17 cellular contexts compared by ENCODE assay signal in the genomic region with DNA sequence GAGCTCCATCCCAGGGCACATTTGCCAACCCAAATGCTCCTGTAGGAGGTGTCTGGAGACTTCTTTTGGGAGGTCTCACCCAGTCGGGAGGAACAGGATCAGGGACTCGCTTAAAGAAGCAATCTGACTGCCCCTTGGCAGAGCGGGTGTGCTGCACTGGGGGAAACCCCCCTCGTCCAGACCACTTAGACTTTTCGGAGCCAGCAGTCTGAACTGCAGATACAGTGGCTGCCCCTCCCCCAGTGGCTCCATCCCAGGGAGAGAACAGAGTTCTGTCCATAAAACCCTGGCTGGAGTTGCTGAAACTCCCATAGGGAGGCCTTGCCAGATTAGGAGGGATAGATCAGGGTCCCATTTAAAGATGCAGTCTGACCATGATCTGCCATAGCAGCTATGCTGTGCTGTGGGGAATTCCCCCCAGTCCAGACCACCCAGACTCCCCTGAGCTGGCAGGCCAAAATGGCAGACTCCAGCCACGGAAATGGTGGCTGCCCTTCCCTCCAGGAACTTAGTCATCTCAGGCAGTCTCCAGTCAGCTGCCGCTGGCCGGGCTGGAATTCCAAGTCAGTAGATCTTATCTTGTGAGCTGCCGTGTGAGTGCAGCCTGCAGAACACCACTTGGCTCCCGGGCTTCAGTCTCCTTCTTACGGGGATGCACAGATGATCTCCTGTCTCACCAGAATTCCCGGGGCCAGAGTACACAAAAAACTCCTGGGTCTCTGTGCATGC.
DNase-seq lines count a peak whose midpoint lies in the region; ATAC-seq and TF ChIP-seq lines count a peak whose summit lies in the region.
"Had no signal": no experiment of that assay in that cellular context is flagged by ENCODE, and none has a peak within 500 bp of the region (broad histone marks: within the 10 kb centered on the region; RNA-seq: fewer than 3 reads in every experiment).

No MANE protein-coding gene starts in this region.

- in situ Hi-C loops in Caki2 (cut with HindIII; ENCODE audit: low pct_unique_long_range_greater_than_20kb, low sequenced_read_pairs), result no loop called here

- H2AFZ ChIP-seq in GM23338, result no peak overlapping the region; the same call in 1 of the 2 replicates

- H3K4me1 Mint-ChIP-seq in nephron progenitor cell, result peaks cover 6% of the 10 kb centered on the region
- no peaks in the 10 kb centered on the region for H3K4me1 Mint-ChIP-seq in GM23338
- H3K4me1 Mint-ChIP-seq: stimulated activated naive B cell treated with anti-CD40 and anti-IgM and Interleukin-4, amounts not matched to agents 10 μg/mL and 1 μg/mL and 100 μg/mL, for 72 hours had no signal

- H3K27ac Mint-ChIP-seq in nephron progenitor cell (peak overlapping the region; percentile 71), GM23338 (no peak overlapping the region)
- H3K27ac Mint-ChIP-seq: activated naive CD4-positive, alpha-beta T cell treated with anti-CD3 and anti-CD28 coated beads, Interleukin-2, amount 50 U/mL, for 72 hours; CD8-positive, alpha-beta T cell; stimulated activated naive B cell treated with anti-CD40 and anti-IgM and Interleukin-4, amounts not matched to agents 10 μg/mL and 1 μg/mL and 100 μg/mL, for 72 hours had no signal

- H3K27me3 ChIP-seq in GM23338 (ENCODE audit: insufficient read depth), result no peaks in the 10 kb centered on the region

- H4K20me1 ChIP-seq in GM23338 (replicated peaks; ENCODE audit: insufficient read depth), result no peaks in the 10 kb centered on the region

- peaks cover 3% of the 10 kb centered on the region; the same call in 1 of the 2 replicates for H3K9me2 ChIP-seq in GM23338 (ENCODE audit: insufficient read depth)

- no peaks in the 10 kb centered on the region for H3K4me1 ChIP-seq in GM23338 (ENCODE audit: insufficient read depth)

- no peak overlapping the region for H3K4me2 ChIP-seq in GM23338

- H3K4me3 ChIP-seq in GM23338, result no peak overlapping the region

- H3K79me2 ChIP-seq in GM23338 (replicated peaks; ENCODE audit: insufficient read depth), result no peaks in the 10 kb centered on the region

- H3F3A ChIP-seq in GM23338 (replicated peaks; ENCODE audit: low read depth), result no peaks in the 10 kb centered on the region

- H3K4me3 Mint-ChIP-seq in nephron progenitor cell, result no peak overlapping the region
- H3K4me3 Mint-ChIP-seq in GM23338, result no peak overlapping the region
- H3K4me3 Mint-ChIP-seq: CD8-positive, alpha-beta T cell; stimulated activated naive B cell treated with anti-CD40 and anti-IgM and Interleukin-4, amounts not matched to agents 10 μg/mL and 1 μg/mL and 100 μg/mL, for 72 hours had no signal

- H3K27me3 Mint-ChIP-seq in nephron progenitor cell (ENCODE audit: low read depth, poor library complexity), result peaks cover 11% of the 10 kb centered on the region
- peaks cover 2% of the 10 kb centered on the region for H3K27me3 Mint-ChIP-seq in GM23338 (ENCODE audit: insufficient read depth, low read depth, poor library complexity)
- H3K27me3 Mint-ChIP-seq: stimulated activated naive B cell treated with anti-CD40 and anti-IgM and Interleukin-4, amounts not matched to agents 10 μg/mL and 1 μg/mL and 100 μg/mL, for 72 hours had no signal

- H3K27ac ChIP-seq in GM23338 (ENCODE audit: low read depth), result no peak overlapping the region
- H3K27ac ChIP-seq: WERI-Rb-1 had no signal

- 0 out of 2 replicates have a peak, but pooled peaks cover 6% of the 10 kb centered on the region for H3K36me3 ChIP-seq in GM23338 (ENCODE audit: insufficient read depth)
- H3K36me3 ChIP-seq: WERI-Rb-1 had no signal

- H3K9me3 Mint-ChIP-seq in nephron progenitor cell, result peaks cover 42% of the 10 kb centered on the region
- H3K9me3 Mint-ChIP-seq in GM23338, result peaks cover 40% of the 10 kb centered on the region

- peak; percentile 53 for DNase-seq in Caki2 (ENCODE audit: low read depth)
- peak; percentile 52 for DNase-seq in LHCN-M2 (ENCODE audit: low read depth)
- peak; percentile 88 for DNase-seq in dermis blood vessel endothelial cell
- DNase-seq in nephron progenitor cell, result peak; percentile 7
- DNase-seq in GM23338 (ENCODE audit: low spot score), result no peak
- DNase-seq in NCI-H510A treated with DMSO at 0.1 percent for 48 hours (lab: John Stamatoyannopoulos, UW), result no peak
- no peak for DNase-seq in occipital lobe (lab: John Stamatoyannopoulos, UW)
- DNase-seq: CD8-positive, alpha-beta T cell; erythroblast; NCI-H146; NCI-H748 treated with DMSO at 0.1 percent for 48 hours; SHP77; stimulated activated CD4-positive, alpha-beta T cell treated with anti-CD3 and anti-CD28 coated beads, Interleukin-4, amount 100 ng/mL, for 1 hour; stimulated activated naive B cell treated with anti-CD40 and anti-IgM and Interleukin-4, amounts not matched to agents 10 μg/mL and 1 μg/mL and 100 μg/mL, for 72 hours; WERI-Rb-1 had no signal

- no peak for ATAC-seq in GM23338
- no peak for ATAC-seq in HG03565 (IDR thresholded peaks at IDR 0.05; ENCODE audit: unreplicated experiment)
- ATAC-seq: activated naive CD4-positive, alpha-beta T cell treated with anti-CD3 and anti-CD28 coated beads, Interleukin-2, amount 50 U/mL, for 72 hours; CD8-positive, alpha-beta T cell; stimulated activated naive B cell treated with anti-CD40 and anti-IgM and Interleukin-4, amounts not matched to agents 10 μg/mL and 1 μg/mL and 100 μg/mL, for 72 hours had no signal

- H3K36me3 Mint-ChIP-seq in nephron progenitor cell (ENCODE audit: low read depth) (peaks cover 7% of the 10 kb centered on the region), GM23338 (ENCODE audit: low read depth) (peaks cover 9% of the 10 kb centered on the region)
- H3K36me3 Mint-ChIP-seq: CD8-positive, alpha-beta T cell had no signal

- TF ChIP-seq CTCF in nephron progenitor cell (IDR thresholded peaks at IDR 0.05) (no peak), GM23338 (conservative IDR thresholded peaks at IDR 0.05; ENCODE audit: low read depth in 2 of 2) (no peak)

TF ChIP-seq in GM23338, 12 proteins besides CTCF, POLR2A, EP300 and RAD21 (continues in another document):
- TF ChIP-seq POLR2AphosphoS5 (IDR thresholded peaks at IDR 0.05; ENCODE audit: low read depth), result no peak
- no peak for TF ChIP-seq NANOG (IDR thresholded peaks at IDR 0.05; ENCODE audit: borderline replicate concordance)
- no peak for TF ChIP-seq CREB1 (CRISPR knock-in tag; IDR thresholded peaks at IDR 0.05; ENCODE audit: low read depth)
- TF ChIP-seq, protein P1, sequence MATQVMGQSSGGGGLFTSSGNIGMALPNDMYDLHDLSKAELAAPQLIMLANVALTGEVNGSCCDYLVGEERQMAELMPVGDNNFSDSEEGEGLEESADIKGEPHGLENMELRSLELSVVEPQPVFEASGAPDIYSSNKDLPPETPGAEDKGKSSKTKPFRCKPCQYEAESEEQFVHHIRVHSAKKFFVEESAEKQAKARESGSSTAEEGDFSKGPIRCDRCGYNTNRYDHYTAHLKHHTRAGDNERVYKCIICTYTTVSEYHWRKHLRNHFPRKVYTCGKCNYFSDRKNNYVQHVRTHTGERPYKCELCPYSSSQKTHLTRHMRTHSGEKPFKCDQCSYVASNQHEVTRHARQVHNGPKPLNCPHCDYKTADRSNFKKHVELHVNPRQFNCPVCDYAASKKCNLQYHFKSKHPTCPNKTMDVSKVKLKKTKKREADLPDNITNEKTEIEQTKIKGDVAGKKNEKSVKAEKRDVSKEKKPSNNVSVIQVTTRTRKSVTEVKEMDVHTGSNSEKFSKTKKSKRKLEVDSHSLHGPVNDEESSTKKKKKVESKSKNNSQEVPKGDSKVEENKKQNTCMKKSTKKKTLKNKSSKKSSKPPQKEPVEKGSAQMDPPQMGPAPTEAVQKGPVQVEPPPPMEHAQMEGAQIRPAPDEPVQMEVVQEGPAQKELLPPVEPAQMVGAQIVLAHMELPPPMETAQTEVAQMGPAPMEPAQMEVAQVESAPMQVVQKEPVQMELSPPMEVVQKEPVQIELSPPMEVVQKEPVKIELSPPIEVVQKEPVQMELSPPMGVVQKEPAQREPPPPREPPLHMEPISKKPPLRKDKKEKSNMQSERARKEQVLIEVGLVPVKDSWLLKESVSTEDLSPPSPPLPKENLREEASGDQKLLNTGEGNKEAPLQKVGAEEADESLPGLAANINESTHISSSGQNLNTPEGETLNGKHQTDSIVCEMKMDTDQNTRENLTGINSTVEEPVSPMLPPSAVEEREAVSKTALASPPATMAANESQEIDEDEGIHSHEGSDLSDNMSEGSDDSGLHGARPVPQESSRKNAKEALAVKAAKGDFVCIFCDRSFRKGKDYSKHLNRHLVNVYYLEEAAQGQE (IDR thresholded peaks at IDR 0.05; ENCODE audit: unreplicated experiment), result no peak

Comparison
In these comparisons a context has a peak if more than half of its experiments do, and no peak if none do; other contexts are left out.
1. DNase-seq: peak in Caki2 (single experiment), LHCN-M2 (single experiment), dermis blood vessel endothelial cell (single experiment) and nephron progenitor cell (single experiment); none in GM23338 (single experiment), NCI-H510A treated with DMSO at 0.1 percent for 48 hours (single experiment) and occipital lobe (single experiment).